ENCODE assay signal across 8 cellular contexts in genomic region chr2:95122197-95122551, GRCh38. TPM values are rescaled to one million over a fixed set of nuclear protein-coding genes. Genes with fewer than 3 reads are reported as not detected.
DNase-seq lines count a peak whose midpoint lies in the region; ATAC-seq and TF ChIP-seq lines count a peak whose summit lies in the region.

No MANE protein-coding gene starts in this region.

- peaks cover 32% of the 10 kb centered on the region for H3K36me3 Mint-ChIP-seq in Calu3 (ENCODE audit: insufficient read depth, unreplicated experiment)

- no peak overlapping the region for H3K27ac Mint-ChIP-seq in Calu3 (ENCODE audit: unreplicated experiment)

- no peaks in the 10 kb centered on the region for H3K27me3 Mint-ChIP-seq in Calu3 (ENCODE audit: unreplicated experiment)

- peak; percentile 5 for ATAC-seq in GM21786 (IDR thresholded peaks at IDR 0.05; ENCODE audit: unreplicated experiment)
- peak; percentile 4 for ATAC-seq in esophagus mucosa

- BruUV-seq in Calu3 (replicated peaks; lab: Mats Ljungman, UMichigan) = no TSS peak

- 20% methylated on average over 5 of the region's 5 CpGs for WGBS in prostate gland

- DNase-seq in Calu3 = no peak
- no peak for DNase-seq in prostate gland (ENCODE audit: low spot score)
- DNase-seq in cortex of kidney (lab: John Stamatoyannopoulos, UW) = no peak
- no peak for DNase-seq in cerebellar cortex (ENCODE audit: low spot score)
- no peak for DNase-seq in SHP77 (lab: John Stamatoyannopoulos, UW)

- H3K4me1 ChIP-seq in OCI-LY3 (ENCODE audit: low read length) = peaks cover 17% of the 10 kb centered on the region
- no peaks in the 10 kb centered on the region for H3K4me1 ChIP-seq in prostate gland (replicated peaks)

- H3K9me3 ChIP-seq in OCI-LY3 (ENCODE audit: insufficient read depth, low read length) (no peaks in the 10 kb centered on the region), prostate gland (no peaks in the 10 kb centered on the region)

- H3K9ac ChIP-seq in OCI-LY3 (ENCODE audit: low read length) = peak overlapping the region; percentile 93

- no peaks in the 10 kb centered on the region for H3K27me3 ChIP-seq in OCI-LY3 (ENCODE audit: low read depth, low read length)
- no peaks in the 10 kb centered on the region for H3K27me3 ChIP-seq in prostate gland (replicated peaks; ENCODE audit: insufficient read depth)

- CTCF ChIA-PET in Calu3 (lab: Charles Lee) = interaction anchor here (0.7 to 1.2 kb wide), 3 partner anchors 37 to 193 kb away, joined by 3 to 7 read pairs (median 3); partner anchors contain the start of genes ZNF2 and ZNF514

- H3K4me3 ChIP-seq in OCI-LY3 (ENCODE audit: low read length) = peak overlapping the region; percentile 99
- H3K4me3 ChIP-seq in prostate gland = peak overlapping the region; percentile 92 to 99

- H3K36me3 ChIP-seq in OCI-LY3 (replicated peaks; ENCODE audit: low read depth, low read length) (peaks cover 7% of the 10 kb centered on the region), prostate gland (no peaks in the 10 kb centered on the region)

- no peaks in the 10 kb centered on the region for H3K9me3 Mint-ChIP-seq in Calu3 (ENCODE audit: low read depth, unreplicated experiment)

- no peak overlapping the region for H3K27ac ChIP-seq in OCI-LY3 (ENCODE audit: low read length)
- peak overlapping the region; percentile 90 to 95 for H3K27ac ChIP-seq in prostate gland

- H3K4me1 Mint-ChIP-seq in Calu3 (ENCODE audit: low read depth, unreplicated experiment) = peaks cover 17% of the 10 kb centered on the region

- TF ChIP-seq POLR2A in prostate gland (IDR thresholded peaks at IDR 0.05) = no peak

- H3K79me2 ChIP-seq in OCI-LY3 (ENCODE audit: low read length) = peaks cover 44% of the 10 kb centered on the region

- H3K4me3 Mint-ChIP-seq in Calu3 (ENCODE audit: low read depth, unreplicated experiment) = peak overlapping the region; percentile 85

- H4K20me1 ChIP-seq in OCI-LY3 (ENCODE audit: insufficient read depth, low read length) = peaks cover 8% of the 10 kb centered on the region

- intact Hi-C loops in Calu3 (cut with micrococcal nuclease; ENCODE audit: unreplicated experiment) = loop anchor here (5.0 kb wide), 1 partner anchor 85 kb away; the partner anchor contains the start of gene ZNF892
- intact Hi-C loops in prostate gland (cut with DNase I) = no loop called here

- no peak for TF ChIP-seq CTCF in Calu3 (IDR thresholded peaks at IDR 0.05; ENCODE audit: unreplicated experiment)
- TF ChIP-seq CTCF in OCI-LY3 (IDR thresholded peaks at IDR 0.05; ENCODE audit: low read depth, low read length) = no peak
- no peak for TF ChIP-seq CTCF in prostate gland (IDR thresholded peaks at IDR 0.05)

- H2AFZ ChIP-seq in OCI-LY3 (ENCODE audit: low read depth, low read length) = peak overlapping the region; percentile 94

- H3K4me2 ChIP-seq in OCI-LY3 (ENCODE audit: low read length) = peak overlapping the region; percentile 90

RNA-seq across cellular contexts. Expression of gene MRPS5, which starts 0.6 kb away (rescaled TPM):
- total RNA-seq in Calu3 (2022) = 67.9 and 71.5 TPM in 2 replicates
- total RNA-seq in esophagus mucosa = 39.5 TPM
- total RNA-seq in prostate gland = 10 to 100 TPM; 35.0 to 49.9 TPM

RNA-seq across cellular contexts. Expression of gene ZNF514, which starts 37.5 kb away (rescaled TPM):
- total RNA-seq in Calu3 (2022) = 14.0 and 17.4 TPM in 2 replicates
- 7.4 TPM for total RNA-seq in esophagus mucosa
- total RNA-seq in prostate gland = 10 to 100 TPM; 19.1 TPM

RNA-seq across cellular contexts. Expression of gene ZNF2, which starts 43.4 kb away (rescaled TPM):
- total RNA-seq in Calu3 (2022) (3.5 and 4.8 TPM in 2 replicates), esophagus mucosa (1.6 TPM), prostate gland (1 to 10 TPM; 6.2 to 7.1 TPM)
